Comparison of ENCODE assay signal across 2 cellular contexts in the genomic region with DNA sequence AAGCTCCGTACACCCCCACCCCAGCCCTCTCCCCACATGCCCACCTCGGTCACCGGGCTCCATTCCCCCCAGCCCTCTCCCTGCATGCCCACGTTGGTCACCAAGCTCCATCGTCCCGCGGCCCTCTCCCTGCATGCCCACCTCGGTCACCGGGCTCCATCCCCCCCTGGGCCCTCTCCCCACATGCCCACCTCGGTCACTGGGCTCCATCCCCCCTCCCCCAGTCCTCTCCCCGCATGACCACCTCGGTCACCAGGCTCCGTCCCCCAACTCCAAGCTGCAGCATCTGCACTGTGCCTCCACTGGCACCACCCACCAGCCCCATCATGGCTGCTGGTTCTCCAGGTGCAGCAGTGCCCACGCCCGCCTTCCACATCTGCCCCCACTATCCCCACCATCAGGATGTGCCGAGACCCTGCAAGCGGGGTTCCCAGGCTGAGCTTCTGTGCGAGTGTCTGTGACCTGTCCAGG.
TF ChIP-seq lines count a peak whose summit lies in the region.

No MANE protein-coding gene starts in this region.

TF ChIP-seq in WTC11, 78 proteins besides CTCF, POLR2A, EP300 and RAD21 (continued from another document):
- TF ChIP-seq ZNF263 (CRISPR knock-in tag; IDR thresholded peaks at IDR 0.05; ENCODE audit: low read depth) (no peak), NR1H2 (CRISPR knock-in tag; IDR thresholded peaks at IDR 0.05) (no peak), SMAD4 (CRISPR knock-in tag; IDR thresholded peaks at IDR 0.05) (no peak), ZNF423 (CRISPR knock-in tag; IDR thresholded peaks at IDR 0.05) (no peak)

TF ChIP-seq in HepG2, 621 proteins besides CTCF, POLR2A, EP300 and RAD21 (continued from another document):
- TF ChIP-seq ZNF142 (CRISPR knock-in tag; IDR thresholded peaks at IDR 0.05) (no peak), ZNF432 (CRISPR knock-in tag; IDR thresholded peaks at IDR 0.05; ENCODE audit: borderline replicate concordance) (no peak), HNRNPLL (IDR thresholded peaks at IDR 0.05; ENCODE audit: low read depth, low read length, poor library complexity, severe bottlenecking) (peak; percentile 20), MXI1 (IDR thresholded peaks at IDR 0.05; ENCODE audit: borderline replicate concordance, low read depth, low read length) (no peak)
- TF ChIP-seq, protein P1, sequence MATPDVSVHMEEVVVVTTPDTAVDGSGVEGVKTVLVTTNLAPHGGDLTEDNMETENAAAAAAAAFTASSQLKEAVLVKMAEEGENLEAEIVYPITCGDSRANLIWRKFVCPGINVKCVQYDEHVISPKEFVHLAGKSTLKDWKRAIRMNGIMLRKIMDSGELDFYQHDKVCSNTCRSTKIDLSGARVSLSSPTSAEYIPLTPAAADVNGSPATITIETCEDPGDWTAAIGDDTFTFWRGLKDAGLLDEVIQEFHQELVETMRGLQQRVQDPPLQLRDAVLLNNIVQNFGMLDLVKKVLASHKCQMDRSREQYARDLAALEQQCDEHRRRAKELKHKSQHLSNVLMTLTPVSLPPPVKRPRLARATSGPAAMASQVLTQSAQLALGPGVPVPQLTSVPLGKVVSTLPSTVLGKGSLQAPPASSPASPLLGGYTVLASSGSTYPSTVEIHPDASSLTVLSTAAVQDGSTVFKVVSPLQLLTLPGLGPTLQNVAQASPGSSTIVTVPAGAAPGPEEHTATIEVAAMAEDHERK (CRISPR knock-in tag; IDR thresholded peaks at IDR 0.05; ENCODE audit: low read depth): no peak
